In the genomic region with DNA sequence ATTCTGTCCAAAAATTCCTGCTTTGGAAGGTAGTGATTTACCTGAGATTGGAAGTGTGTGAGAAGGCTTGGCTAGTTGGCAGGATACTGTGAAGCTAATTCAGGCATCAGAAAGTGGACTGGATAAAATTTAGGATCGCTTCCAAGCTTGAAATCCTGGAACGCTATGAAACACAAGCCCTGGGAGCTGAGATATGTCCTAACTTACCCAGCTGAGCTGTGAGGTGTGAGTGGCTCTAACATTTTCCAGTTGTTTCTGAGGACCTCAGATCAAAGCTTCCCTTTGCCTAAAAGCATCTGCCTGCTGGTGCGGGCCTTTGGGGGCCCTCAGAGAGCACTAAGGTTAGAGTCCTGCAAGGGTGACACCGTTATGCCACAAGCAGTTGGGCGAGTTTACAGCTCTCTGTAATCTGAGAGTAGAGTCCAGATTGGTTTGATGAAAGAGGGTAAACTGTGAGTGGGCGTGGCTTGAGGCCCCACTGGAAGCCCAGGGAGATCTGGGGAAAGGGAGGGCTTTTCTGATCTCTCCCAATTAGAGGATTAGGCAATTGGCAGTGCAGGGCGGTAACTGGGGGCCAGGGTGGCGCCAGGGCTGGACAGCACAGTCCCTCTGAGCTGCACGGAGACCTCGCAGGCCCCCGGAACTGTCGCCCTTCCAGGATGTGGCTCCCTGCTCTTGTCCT, we compare ENCODE assay signal across 1 cellular context.
TF ChIP-seq lines count a peak whose summit lies in the region.

No MANE protein-coding gene starts in this region.

TF ChIP-seq in WTC11, 78 proteins besides CTCF, POLR2A, EP300 and RAD21 (continued from another document):
- TF ChIP-seq AR (CRISPR knock-in tag; IDR thresholded peaks at IDR 0.05) (no peak), ZNF121 (CRISPR knock-in tag; IDR thresholded peaks at IDR 0.05) (0 out of 2 replicates have a peak, but pooled peaks have one; percentile 18), ZNF263 (CRISPR knock-in tag; IDR thresholded peaks at IDR 0.05; ENCODE audit: low read depth) (no peak)
- TF ChIP-seq, protein P1, sequence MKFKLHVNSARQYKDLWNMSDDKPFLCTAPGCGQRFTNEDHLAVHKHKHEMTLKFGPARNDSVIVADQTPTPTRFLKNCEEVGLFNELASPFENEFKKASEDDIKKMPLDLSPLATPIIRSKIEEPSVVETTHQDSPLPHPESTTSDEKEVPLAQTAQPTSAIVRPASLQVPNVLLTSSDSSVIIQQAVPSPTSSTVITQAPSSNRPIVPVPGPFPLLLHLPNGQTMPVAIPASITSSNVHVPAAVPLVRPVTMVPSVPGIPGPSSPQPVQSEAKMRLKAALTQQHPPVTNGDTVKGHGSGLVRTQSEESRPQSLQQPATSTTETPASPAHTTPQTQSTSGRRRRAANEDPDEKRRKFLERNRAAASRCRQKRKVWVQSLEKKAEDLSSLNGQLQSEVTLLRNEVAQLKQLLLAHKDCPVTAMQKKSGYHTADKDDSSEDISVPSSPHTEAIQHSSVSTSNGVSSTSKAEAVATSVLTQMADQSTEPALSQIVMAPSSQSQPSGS (CRISPR knock-in tag; IDR thresholded peaks at IDR 0.05; ENCODE audit: borderline replicate concordance, low read depth) = no peak
